ENCODE assay signal across 17 cellular contexts in the genomic region with DNA sequence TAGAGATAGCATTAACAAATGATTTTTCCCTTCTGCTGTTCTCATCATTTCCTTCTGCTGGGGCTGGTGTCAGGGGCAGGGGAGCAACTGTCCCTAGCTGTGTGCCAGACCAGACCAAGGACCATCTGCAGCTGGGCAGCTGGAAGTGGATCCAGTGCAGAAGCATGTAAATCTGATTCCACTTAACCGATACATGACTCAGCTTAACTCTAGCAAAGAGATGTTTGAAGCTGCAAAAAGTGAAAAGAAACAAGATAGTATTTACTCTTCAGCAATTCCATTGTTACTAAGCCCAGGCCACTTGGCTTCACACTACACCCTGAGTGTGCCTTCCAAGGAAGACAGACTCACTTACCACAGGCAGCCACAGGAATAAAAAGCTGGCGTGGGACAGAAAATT.
DNase-seq lines count a peak whose midpoint lies in the region; ATAC-seq and TF ChIP-seq lines count a peak whose summit lies in the region.
"Had no signal": no experiment of that assay in that cellular context is flagged by ENCODE, and none has a peak within 500 bp of the region (broad histone marks: within the 10 kb centered on the region; RNA-seq: fewer than 3 reads in every experiment).

No MANE protein-coding gene starts in this region.

- CTCF ChIA-PET in naive thymus-derived CD4-positive, alpha-beta T cell (lab: Charles Lee), result interaction anchor here (0.7 kb wide), 1 partner anchor 51 kb away, joined by 3 read pairs; no protein-coding TSS in a partner anchor

- DNase-seq in AG09319 (ENCODE audit: extremely low read depth, low read depth) (peak; percentile 60), HFFc6 (peak; percentile 62), epidermal melanocyte (ENCODE audit: insufficient read length, low spot score) (peak; percentile 37), myocyte (ENCODE audit: low read depth) (peak; percentile 80), NCI-H82 treated with DMSO at 0.1 percent for 48 hours (lab: John Stamatoyannopoulos, UW; ENCODE audit: unreplicated experiment) (no peak)
- DNase-seq in naive thymus-derived CD4-positive, alpha-beta T cell, result no peak
- DNase-seq in activated T-helper 1 cell treated with anti-CD3 and anti-CD28 coated beads, Interleukin-12 subunit alpha, Interleukin-12 subunit beta, Interleukin-2, Interleukin-4 antibody, amounts not matched to agents 30 ng/mL and 10 ng/mL and 1 ng/mL, durations not matched to agents 14 hours and 24 hours and 36 hours (ENCODE audit: low spot score), result no peak
- DNase-seq: activated CD4-positive, alpha-beta memory T cell treated with anti-CD3 and anti-CD28 coated beads, Interleukin-2, amount 10 ng/mL, durations not matched to agents 7 days and 5 days; amniotic stem cell; dorsolateral prefrontal cortex; EL; MV-4-11; pancreas; testis had no signal

- H3K36me3 ChIP-seq in naive thymus-derived CD4-positive, alpha-beta T cell (ENCODE audit: control insufficient read depth in 2 of 3, insufficient read depth in 3 of 3, low read length in 3 of 3), result no peaks in the 10 kb centered on the region
- H3K36me3 ChIP-seq: pancreas had no signal

- H3K9me3 Mint-ChIP-seq in HFFc6, result no peaks in the 10 kb centered on the region
- peaks cover 6 to 29% (median 11%) of the 10 kb centered on the region in 11 donors for H3K9me3 Mint-ChIP-seq in naive thymus-derived CD4-positive, alpha-beta T cell
- H3K9me3 Mint-ChIP-seq in activated T-helper 1 cell treated with anti-CD3 and anti-CD28 coated beads, Interleukin-12 subunit alpha, Interleukin-12 subunit beta, Interleukin-2, Interleukin-4 antibody, amounts not matched to agents 30 ng/mL and 10 ng/mL and 1 ng/mL, durations not matched to agents 14 hours and 24 hours and 36 hours, result peaks cover 18% of the 10 kb centered on the region
- H3K9me3 Mint-ChIP-seq: activated CD4-positive, alpha-beta memory T cell treated with anti-CD3 and anti-CD28 coated beads, Interleukin-2, amount 10 ng/mL, durations not matched to agents 7 days and 5 days had no signal

- ATAC-seq in naive thymus-derived CD4-positive, alpha-beta T cell, result no peak
- no peak for ATAC-seq in HG02973 (IDR thresholded peaks at IDR 0.05; ENCODE audit: unreplicated experiment)
- ATAC-seq: activated T-helper 17 cell treated with anti-CD3 and anti-CD28 coated beads, Interleukin-2, amount 50 U/mL, for 72 hours had no signal

- peaks cover 14% of the 10 kb centered on the region for H3K27me3 Mint-ChIP-seq in HFFc6 (ENCODE audit: insufficient read depth)
- peaks cover 0 to 7% (median 3%) of the 10 kb centered on the region in 5 donors for H3K27me3 Mint-ChIP-seq in naive thymus-derived CD4-positive, alpha-beta T cell
- peaks cover 3% of the 10 kb centered on the region for H3K27me3 Mint-ChIP-seq in activated T-helper 1 cell treated with anti-CD3 and anti-CD28 coated beads, Interleukin-12 subunit alpha, Interleukin-12 subunit beta, Interleukin-2, Interleukin-4 antibody, amounts not matched to agents 30 ng/mL and 10 ng/mL and 1 ng/mL, durations not matched to agents 14 hours and 24 hours and 36 hours (ENCODE audit: insufficient read depth)
- H3K27me3 Mint-ChIP-seq: activated T-helper 17 cell treated with anti-CD3 and anti-CD28 coated beads, Interleukin-2, amount 50 U/mL, for 72 hours had no signal

- H3K4me3 ChIP-seq in naive thymus-derived CD4-positive, alpha-beta T cell (ENCODE audit: low read length), result no peak overlapping the region
- H3K4me3 ChIP-seq: dorsolateral prefrontal cortex, pancreas, testis had no signal

- peak overlapping the region; percentile 61; the same call in 1 of the 2 replicates for H3K27ac Mint-ChIP-seq in HFFc6
- no peak overlapping the region for H3K27ac Mint-ChIP-seq in naive thymus-derived CD4-positive, alpha-beta T cell
- H3K27ac Mint-ChIP-seq in activated T-helper 1 cell treated with anti-CD3 and anti-CD28 coated beads, Interleukin-12 subunit alpha, Interleukin-12 subunit beta, Interleukin-2, Interleukin-4 antibody, amounts not matched to agents 30 ng/mL and 10 ng/mL and 1 ng/mL, durations not matched to agents 14 hours and 24 hours and 36 hours, result no peak overlapping the region
- H3K27ac Mint-ChIP-seq: activated CD4-positive, alpha-beta memory T cell treated with anti-CD3 and anti-CD28 coated beads, Interleukin-2, amount 10 ng/mL, durations not matched to agents 7 days and 5 days; activated T-helper 17 cell treated with anti-CD3 and anti-CD28 coated beads, Interleukin-2, amount 50 U/mL, for 72 hours had no signal

- H3K4me3 Mint-ChIP-seq in HFFc6, result no peak overlapping the region
- H3K4me3 Mint-ChIP-seq in naive thymus-derived CD4-positive, alpha-beta T cell, result no peak overlapping the region
- H3K4me3 Mint-ChIP-seq in activated T-helper 1 cell treated with anti-CD3 and anti-CD28 coated beads, Interleukin-12 subunit alpha, Interleukin-12 subunit beta, Interleukin-2, Interleukin-4 antibody, amounts not matched to agents 30 ng/mL and 10 ng/mL and 1 ng/mL, durations not matched to agents 14 hours and 24 hours and 36 hours, result no peak overlapping the region
- H3K4me3 Mint-ChIP-seq: activated CD4-positive, alpha-beta memory T cell treated with anti-CD3 and anti-CD28 coated beads, Interleukin-2, amount 10 ng/mL, durations not matched to agents 7 days and 5 days; activated T-helper 17 cell treated with anti-CD3 and anti-CD28 coated beads, Interleukin-2, amount 50 U/mL, for 72 hours had no signal

- intact Hi-C loops in naive thymus-derived CD4-positive, alpha-beta T cell (cut with micrococcal nuclease), result no loop called here
- intact Hi-C loops in activated T-helper 1 cell treated with anti-CD3 and anti-CD28 coated beads, Interleukin-12 subunit alpha, Interleukin-12 subunit beta, Interleukin-2, Interleukin-4 antibody, amounts not matched to agents 30 ng/mL and 10 ng/mL and 1 ng/mL, durations not matched to agents 14 hours and 24 hours and 36 hours (cut with micrococcal nuclease), result no loop called here

- POLR2A ChIA-PET in naive thymus-derived CD4-positive, alpha-beta T cell (lab: Charles Lee), result interaction anchor here (0.7 kb wide), 2 partner anchors 15 to 24 kb away, joined by 3 read pairs; no protein-coding TSS in a partner anchor

- no peaks in the 10 kb centered on the region for H3K4me1 ChIP-seq in naive thymus-derived CD4-positive, alpha-beta T cell (ENCODE audit: control insufficient read depth in 2 of 2, insufficient read depth in 2 of 2, low read length in 2 of 2)
- H3K4me1 ChIP-seq: pancreas had no signal

- peaks cover 16% of the 10 kb centered on the region for H3K4me1 Mint-ChIP-seq in HFFc6 (ENCODE audit: low read depth)
- H3K4me1 Mint-ChIP-seq in naive thymus-derived CD4-positive, alpha-beta T cell, result no peaks in the 10 kb centered on the region
- no peaks in the 10 kb centered on the region for H3K4me1 Mint-ChIP-seq in activated T-helper 1 cell treated with anti-CD3 and anti-CD28 coated beads, Interleukin-12 subunit alpha, Interleukin-12 subunit beta, Interleukin-2, Interleukin-4 antibody, amounts not matched to agents 30 ng/mL and 10 ng/mL and 1 ng/mL, durations not matched to agents 14 hours and 24 hours and 36 hours (ENCODE audit: low read depth)
- H3K4me1 Mint-ChIP-seq: activated CD4-positive, alpha-beta memory T cell treated with anti-CD3 and anti-CD28 coated beads, Interleukin-2, amount 10 ng/mL, durations not matched to agents 7 days and 5 days; activated T-helper 17 cell treated with anti-CD3 and anti-CD28 coated beads, Interleukin-2, amount 50 U/mL, for 72 hours had no signal

- H3K9me3 ChIP-seq in naive thymus-derived CD4-positive, alpha-beta T cell (ENCODE audit: control insufficient read depth in 2 of 3, low read length in 3 of 3), result peaks cover 0 to 8% (median 0%) of the 10 kb centered on the region in 3 experiments
- H3K9me3 ChIP-seq: pancreas, testis had no signal

- no peak for TF ChIP-seq CTCF in AG09319 (IDR thresholded peaks at IDR 0.05; ENCODE audit: low read depth, low read length)
- TF ChIP-seq CTCF in HFFc6 (IDR thresholded peaks at IDR 0.05), result no peak

- no peaks in the 10 kb centered on the region for H3K27me3 ChIP-seq in naive thymus-derived CD4-positive, alpha-beta T cell (ENCODE audit: control insufficient read depth in 2 of 2, insufficient read depth in 2 of 2, low read length in 2 of 2)
- H3K27me3 ChIP-seq: dorsolateral prefrontal cortex, pancreas, testis had no signal

- no peak overlapping the region for H3K27ac ChIP-seq in naive thymus-derived CD4-positive, alpha-beta T cell (ENCODE audit: low read depth, low read length)
- H3K27ac ChIP-seq: C4-2B, dorsolateral prefrontal cortex, pancreas, testis had no signal

- no peaks in the 10 kb centered on the region for H3K36me3 Mint-ChIP-seq in HFFc6 (ENCODE audit: low read depth)
- peaks cover 0 to 10% (median 3%) of the 10 kb centered on the region in 5 donors for H3K36me3 Mint-ChIP-seq in naive thymus-derived CD4-positive, alpha-beta T cell
- H3K36me3 Mint-ChIP-seq in activated T-helper 1 cell treated with anti-CD3 and anti-CD28 coated beads, Interleukin-12 subunit alpha, Interleukin-12 subunit beta, Interleukin-2, Interleukin-4 antibody, amounts not matched to agents 30 ng/mL and 10 ng/mL and 1 ng/mL, durations not matched to agents 14 hours and 24 hours and 36 hours (ENCODE audit: low read depth), result no peaks in the 10 kb centered on the region

Comparison
In these comparisons a context has a peak if more than half of its experiments do, and no peak if none do; other contexts are left out.
1. DNase-seq: peak in AG09319 (single experiment), HFFc6 (single experiment), epidermal melanocyte (single experiment) and myocyte (single experiment); none in NCI-H82 treated with DMSO at 0.1 percent for 48 hours (single experiment), naive thymus-derived CD4-positive, alpha-beta T cell (0 of 9) and activated T-helper 1 cell treated with anti-CD3 and anti-CD28 coated beads, Interleukin-12 subunit alpha, Interleukin-12 subunit beta, Interleukin-2, Interleukin-4 antibody, amounts not matched to agents 30 ng/mL and 10 ng/mL and 1 ng/mL, durations not matched to agents 14 hours and 24 hours and 36 hours (single experiment).